In the genomic region with DNA sequence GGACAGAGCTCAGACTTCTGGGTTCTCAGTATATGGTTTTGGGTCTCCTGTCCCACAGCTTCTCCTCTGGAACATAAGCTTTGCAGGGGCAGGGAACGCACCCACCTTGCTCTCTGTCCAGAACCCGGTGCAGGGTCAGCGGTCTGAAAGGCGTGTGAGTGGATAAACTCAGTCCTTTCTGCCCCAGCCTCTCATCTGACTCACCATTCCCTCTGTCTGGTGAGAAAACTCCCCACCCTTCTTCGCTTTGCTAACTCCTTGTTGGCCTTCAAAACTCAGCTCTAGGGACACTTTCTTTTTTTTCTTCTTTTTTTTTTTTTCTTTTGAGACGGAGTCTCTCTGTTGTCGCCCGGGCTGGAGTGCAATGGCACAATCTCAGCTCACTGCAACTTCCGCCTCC, we compare ENCODE assay signal across 31 cellular contexts.
"Had no signal": no experiment of that assay in that cellular context is flagged by ENCODE, and none has a peak within 500 bp of the region (broad histone marks: within the 10 kb centered on the region; RNA-seq: fewer than 3 reads in every experiment).

No MANE protein-coding gene starts in this region.

- H3K4me1 ChIP-seq: body of pancreas, SJCRH30 had no signal

- DNase-seq: activated B cell treated with CpG ODN at 0.5 μM for 24 hours; activated CD4-positive, alpha-beta memory T cell treated with anti-CD3 and anti-CD28 coated beads for 36 hours; activated CD4-positive, alpha-beta T cell treated with anti-CD3 and anti-CD28 coated beads for 1 hour; activated CD4-positive, alpha-beta T cell treated with anti-CD3 and anti-CD28 coated beads, Interleukin-2, amount 10 ng/mL, durations not matched to agents 7 days and 5 days; activated CD8-positive, alpha-beta memory T cell treated with anti-CD3 and anti-CD28 coated beads for 24 hours; activated gamma-delta T cell; activated naive CD4-positive, alpha-beta T cell treated with anti-CD3 and anti-CD28 coated beads for 36 hours; activated T-cell treated with anti-CD3 and anti-CD28 coated beads, Interleukin-2, amount 50 U/mL, for 4 hours; anterior cingulate cortex; body of pancreas; central memory CD4-positive, alpha-beta T cell; MG63; MV-4-11; NCI-H1092 treated with DMSO at 0.1 percent for 48 hours; NCI-H1417 treated with DMSO at 0.1 percent for 48 hours; NCI-H1694; NCI-H2029; NCI-H2107; NCI-H2171 treated with DMSO at 0.1 percent for 48 hours; NCI-H226; NCI-H510A; NCI-H526 treated with DMSO at 0.1 percent for 48 hours; NCI-H82; Right ventricle myocardium superior; SJCRH30 had no signal

- H3K36me3 ChIP-seq: MG63, SJCRH30 had no signal

- H3K4me2 ChIP-seq: KMS-11, SK-N-SH had no signal

- H3K4me3 Mint-ChIP-seq: activated B cell treated with CpG ODN at 0.5 μM for 24 hours; activated CD4-positive, alpha-beta memory T cell treated with anti-CD3 and anti-CD28 coated beads for 36 hours; activated CD4-positive, alpha-beta T cell treated with anti-CD3 and anti-CD28 coated beads, Interleukin-2, amount 10 ng/mL, durations not matched to agents 7 days and 5 days; activated naive CD4-positive, alpha-beta T cell treated with anti-CD3 and anti-CD28 coated beads for 36 hours; activated naive CD8-positive, alpha-beta T cell; activated T-cell treated with anti-CD3 and anti-CD28 coated beads, Interleukin-2, amount 50 U/mL, for 4 hours; T-helper 2 cell treated with Interferon-gamma antibody and Interleukin-4, amounts not matched to agents 5 μg/mL and 100 μg/mL, for 36 hours had no signal

- FAIRE-seq: bronchial epithelial cell had no signal

- H3K9ac ChIP-seq: KMS-11, SK-N-SH had no signal

- H3K27ac ChIP-seq: body of pancreas, KMS-11, RWPE1, SJCRH30 had no signal

- H3K9me3 Mint-ChIP-seq: activated B cell treated with CpG ODN at 0.5 μM for 24 hours; activated CD4-positive, alpha-beta memory T cell treated with anti-CD3 and anti-CD28 coated beads for 36 hours; activated CD4-positive, alpha-beta T cell treated with anti-CD3 and anti-CD28 coated beads, Interleukin-2, amount 10 ng/mL, durations not matched to agents 7 days and 5 days; activated T-cell treated with anti-CD3 and anti-CD28 coated beads, Interleukin-2, amount 50 U/mL, for 4 hours; T-helper 2 cell treated with Interferon-gamma antibody and Interleukin-4, amounts not matched to agents 5 μg/mL and 100 μg/mL, for 36 hours had no signal

- H3K36me3 Mint-ChIP-seq: activated CD4-positive, alpha-beta memory T cell treated with anti-CD3 and anti-CD28 coated beads for 36 hours; activated naive CD8-positive, alpha-beta T cell had no signal

- H3K9me3 ChIP-seq: body of pancreas, MG63, SJCRH30, SK-N-SH had no signal

- H3K9me2 ChIP-seq: SK-N-SH had no signal

- H3K4me3 ChIP-seq: body of pancreas, MG63, SJCRH30 had no signal

- H3K27ac Mint-ChIP-seq: activated B cell treated with CpG ODN at 0.5 μM for 24 hours; activated CD4-positive, alpha-beta memory T cell treated with anti-CD3 and anti-CD28 coated beads for 36 hours; activated CD4-positive, alpha-beta T cell treated with anti-CD3 and anti-CD28 coated beads, Interleukin-2, amount 10 ng/mL, durations not matched to agents 7 days and 5 days; activated naive CD4-positive, alpha-beta T cell treated with anti-CD3 and anti-CD28 coated beads for 36 hours; activated naive CD8-positive, alpha-beta T cell; T-helper 2 cell treated with Interferon-gamma antibody and Interleukin-4, amounts not matched to agents 5 μg/mL and 100 μg/mL, for 36 hours had no signal

- H3K27me3 ChIP-seq: SJCRH30 had no signal

- H3K4me1 Mint-ChIP-seq: activated B cell treated with CpG ODN at 0.5 μM for 24 hours; activated CD4-positive, alpha-beta T cell treated with anti-CD3 and anti-CD28 coated beads, Interleukin-2, amount 10 ng/mL, durations not matched to agents 7 days and 5 days had no signal
